ENCODE assay signal across 19 cellular contexts in genomic region chr6:123569575-123569974, GRCh38.
"Had no signal": no experiment of that assay in that cellular context is flagged by ENCODE, and none has a peak within 500 bp of the region (broad histone marks: within the 10 kb centered on the region; RNA-seq: fewer than 3 reads in every experiment).

No MANE protein-coding gene starts in this region.

- H3K36me3 ChIP-seq: ovary, spleen, thoracic aorta, transverse colon had no signal

- H3K27me3 ChIP-seq: hepatocyte, ovary, spleen, transverse colon had no signal

- H3K4me3 ChIP-seq: hepatocyte, mucosa of descending colon, ovary, spleen, thoracic aorta, transverse colon had no signal

- H3K27ac ChIP-seq: hepatocyte, ovary, spleen, thoracic aorta, transverse colon had no signal

- H3K4me1 ChIP-seq: spleen, transverse colon had no signal

- H2AFZ ChIP-seq: hepatocyte had no signal

- DNase-seq: effector memory CD4-positive, alpha-beta T cell; kidney; left colon; mammary epithelial cell; mucosa of descending colon; naive thymus-derived CD8-positive, alpha-beta T cell; ovary; spleen; stimulated activated CD4-positive, alpha-beta T cell treated with anti-CD3 and anti-CD28 coated beads, Interleukin-15, amount 100 ng/mL, for 24 hours; stimulated activated CD4-positive, alpha-beta T cell treated with anti-CD3 and anti-CD28 coated beads, Interleukin-1b, Interleukin-23, amount 100 ng/mL, for 48 hours; stimulated activated CD4-positive, alpha-beta T cell treated with anti-CD3 and anti-CD28 coated beads, Interleukin-4, amount 100 ng/mL, for 4 hours; stimulated activated naive B cell treated with anti-CD40 and anti-IgM and Interleukin-4, amounts not matched to agents 10 μg/mL and 1 μg/mL and 100 μg/mL, for 72 hours; stimulated activated naive CD8-positive, alpha-beta T cell treated with anti-CD3 and anti-CD28 coated beads, Interleukin-15, amount 100 ng/mL, for 72 hours; substantia nigra; transverse colon had no signal

- ATAC-seq: esophagus mucosa; left colon; mucosa of descending colon; naive thymus-derived CD8-positive, alpha-beta T cell; sciatic nerve; stimulated activated naive B cell treated with anti-CD40 and anti-IgM and Interleukin-4, amounts not matched to agents 10 μg/mL and 1 μg/mL and 100 μg/mL, for 72 hours; stimulated activated naive CD8-positive, alpha-beta T cell treated with anti-CD3 and anti-CD28 coated beads, Interleukin-15, amount 100 ng/mL, for 72 hours had no signal

- H3K9me3 ChIP-seq: mucosa of descending colon, ovary, spleen, thoracic aorta, transverse colon had no signal

- H3K4me2 ChIP-seq: hepatocyte had no signal
